ENCODE assay signal across 1 cellular context in the genomic region with DNA sequence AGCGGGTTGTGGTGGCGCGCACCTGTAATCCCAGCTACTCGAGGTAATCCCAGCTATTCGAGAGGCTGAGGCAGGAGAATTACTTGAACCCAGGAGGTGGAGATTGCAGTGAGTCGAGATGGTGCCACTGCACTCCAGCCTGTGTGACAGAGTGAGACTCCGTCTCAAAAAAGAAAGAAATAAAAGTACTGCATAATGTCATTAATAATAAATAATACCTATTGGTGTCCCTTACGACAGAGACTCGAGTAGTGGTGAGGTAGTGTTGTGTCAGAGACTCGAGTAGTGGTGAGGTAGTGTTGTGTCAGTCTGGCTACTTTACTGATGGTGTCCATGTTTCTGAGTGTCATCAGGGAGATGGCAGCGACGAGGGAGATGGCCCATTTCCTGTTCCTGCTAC.
TF ChIP-seq lines count a peak whose summit lies in the region.

No MANE protein-coding gene starts in this region.

TF ChIP-seq in H1, 55 proteins besides CTCF, POLR2A, EP300 and RAD21:
- no peak for TF ChIP-seq CHD1 (IDR thresholded peaks at IDR 0.05; ENCODE audit: low read depth, low read length)
- TF ChIP-seq, protein P1, sequence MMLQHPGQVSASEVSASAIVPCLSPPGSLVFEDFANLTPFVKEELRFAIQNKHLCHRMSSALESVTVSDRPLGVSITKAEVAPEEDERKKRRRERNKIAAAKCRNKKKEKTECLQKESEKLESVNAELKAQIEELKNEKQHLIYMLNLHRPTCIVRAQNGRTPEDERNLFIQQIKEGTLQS (IDR thresholded peaks at IDR 0.05; ENCODE audit: insufficient read depth, low read depth, low read length) = no peak
- no peak for TF ChIP-seq RXRA (IDR thresholded peaks at IDR 0.05; ENCODE audit: insufficient read depth, low read depth, low read length)
- no peak for TF ChIP-seq RNF2 (IDR thresholded peaks at IDR 0.05; ENCODE audit: borderline replicate concordance, low read depth, low read length, missing control alignments, poor library complexity, severe bottlenecking)
- no peak for TF ChIP-seq SRF (IDR thresholded peaks at IDR 0.05; ENCODE audit: low read depth, low read length)
- TF ChIP-seq SP2 (IDR thresholded peaks at IDR 0.05; ENCODE audit: low read length) = no peak
- no peak for TF ChIP-seq PHF8 (conservative IDR thresholded peaks at IDR 0.05; ENCODE audit: low read depth, low read length)
- no peak for TF ChIP-seq CREB1 (IDR thresholded peaks at IDR 0.05)
- TF ChIP-seq FOSL1 (IDR thresholded peaks at IDR 0.05; ENCODE audit: insufficient read depth, low read depth, low read length) = no peak
- TF ChIP-seq EZH2 (IDR thresholded peaks at IDR 0.05; ENCODE audit: low read depth, low read length, severe bottlenecking) = no peak
- no peak for TF ChIP-seq TCF12 (IDR thresholded peaks at IDR 0.05; ENCODE audit: low read depth, low read length)
